In the genomic region with DNA sequence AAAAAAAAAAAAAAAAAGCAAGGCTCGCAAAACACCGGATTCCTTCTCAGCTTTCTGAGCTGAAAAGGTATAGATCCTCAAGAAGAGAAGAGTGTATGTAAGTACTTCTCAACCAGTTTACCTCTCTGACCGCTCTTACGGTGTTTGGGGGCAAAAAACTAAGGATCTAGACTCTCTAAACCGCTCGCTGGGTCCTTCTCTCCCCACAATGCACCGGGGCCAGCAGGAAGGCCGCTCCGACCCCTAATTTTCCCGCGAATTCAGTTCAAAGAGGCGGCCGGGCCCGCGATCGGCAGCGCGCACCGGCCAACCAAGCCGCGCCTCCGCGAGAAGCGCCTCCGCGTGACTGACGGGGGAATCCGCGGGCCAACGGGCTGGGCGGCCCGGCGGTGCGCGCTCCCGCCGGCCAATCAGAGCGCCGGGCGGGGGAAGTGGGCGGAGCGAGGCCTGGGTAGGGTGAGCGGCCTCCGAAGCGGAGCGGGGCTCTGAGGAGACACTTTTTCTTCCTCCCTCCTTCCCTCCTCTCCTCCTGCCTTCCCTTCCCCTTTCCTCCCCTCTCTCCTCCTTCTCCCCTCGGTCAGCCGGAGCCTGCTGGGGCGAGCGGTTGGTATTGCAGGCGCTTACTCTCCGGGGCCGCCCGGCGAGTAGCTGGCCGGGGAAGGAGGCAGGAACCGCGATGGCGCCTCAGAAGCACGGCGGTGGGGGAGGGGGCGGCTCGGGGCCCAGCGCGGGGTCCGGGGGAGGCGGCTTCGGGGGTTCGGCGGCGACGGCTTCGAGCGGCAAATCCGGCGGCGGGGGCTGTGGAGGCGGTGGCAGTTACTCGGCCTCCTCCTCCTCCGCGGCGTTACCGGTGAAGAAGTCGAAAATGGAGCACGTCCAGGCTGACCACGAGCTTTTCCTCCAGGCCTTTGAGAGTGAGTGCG, we compare ENCODE assay signal across 8 cellular contexts.
DNase-seq lines count a peak whose midpoint lies in the region; ATAC-seq lines count a peak whose summit lies in the region.
"Not testable (repeated sequence)": the region's sequence is repeated elsewhere in the genome, so short reads cannot be mapped to it uniquely, and the experiment has no call there.

No MANE protein-coding gene starts in this region.

- H3K4me3 ChIP-seq in NT2/D1 (ENCODE audit: insufficient read length, low read depth): peak overlapping the region; percentile 61

- H3K27ac Mint-ChIP-seq in activated CD8-positive, alpha-beta memory T cell treated with anti-CD3 and anti-CD28 coated beads, Interleukin-2, amount 10 ng/mL, durations not matched to agents 7 days and 5 days: peak overlapping the region; percentile 95
- H3K27ac Mint-ChIP-seq in effector memory CD8-positive, alpha-beta T cell: peak overlapping the region; percentile 97

- peak; percentile 79 for DNase-seq in COLO668 (lab: John Stamatoyannopoulos, UW; ENCODE audit: unreplicated experiment)
- DNase-seq in HT1080 (ENCODE audit: low read depth): peak; percentile 86
- peak; percentile 50 for DNase-seq in NT2/D1 (ENCODE audit: low read depth, low spot score)
- peak; percentile 90 for DNase-seq in activated CD8-positive, alpha-beta memory T cell treated with anti-CD3 and anti-CD28 coated beads, Interleukin-2, amount 10 ng/mL, durations not matched to agents 7 days and 5 days
- peak; percentile 79 to 84 (median 82) for DNase-seq in effector memory CD8-positive, alpha-beta T cell
- peak; percentile 94 for DNase-seq in mesenteric fat pad (ENCODE audit: low spot score)
- DNase-seq in stimulated activated CD8-positive, alpha-beta memory T cell treated with anti-CD3 and anti-CD28 coated beads, Interleukin-12 subunit alpha, Interleukin-12 subunit beta, amount 100 ng/mL, for 1 hour (ENCODE audit: low read depth): peak; percentile 70

- not testable (repeated sequence) for H3K4me1 ChIP-seq in NT2/D1 (ENCODE audit: insufficient read depth, insufficient read length)

- peak overlapping the region; percentile 85 for H3K9ac ChIP-seq in NT2/D1 (ENCODE audit: insufficient read length, low read depth)

- not testable (repeated sequence) for H3K36me3 ChIP-seq in NT2/D1 (ENCODE audit: insufficient read depth, insufficient read length, low read length)

- not testable (repeated sequence) for H3K27me3 Mint-ChIP-seq in activated CD8-positive, alpha-beta memory T cell treated with anti-CD3 and anti-CD28 coated beads, Interleukin-2, amount 10 ng/mL, durations not matched to agents 7 days and 5 days; effector memory CD8-positive, alpha-beta T cell

- H3K4me3 Mint-ChIP-seq in activated CD8-positive, alpha-beta memory T cell treated with anti-CD3 and anti-CD28 coated beads, Interleukin-2, amount 10 ng/mL, durations not matched to agents 7 days and 5 days: peak overlapping the region; percentile 92
- H3K4me3 Mint-ChIP-seq in effector memory CD8-positive, alpha-beta T cell: peak overlapping the region; percentile 95 to 97

- not testable (repeated sequence) for H3K9me3 ChIP-seq in NT2/D1 (ENCODE audit: insufficient read depth, low read length)

- H3K36me3 Mint-ChIP-seq in activated CD8-positive, alpha-beta memory T cell treated with anti-CD3 and anti-CD28 coated beads, Interleukin-2, amount 10 ng/mL, durations not matched to agents 7 days and 5 days: peaks cover 12% of the 10 kb centered on the region
- peaks cover 16% of the 10 kb centered on the region for H3K36me3 Mint-ChIP-seq in effector memory CD8-positive, alpha-beta T cell (ENCODE audit: insufficient read depth)

- H3K4me1 Mint-ChIP-seq in activated CD8-positive, alpha-beta memory T cell treated with anti-CD3 and anti-CD28 coated beads, Interleukin-2, amount 10 ng/mL, durations not matched to agents 7 days and 5 days: peaks cover 26% of the 10 kb centered on the region
- peaks cover 14 to 18% of the 10 kb centered on the region in 2 donors for H3K4me1 Mint-ChIP-seq in effector memory CD8-positive, alpha-beta T cell (ENCODE audit: low read depth in 2 of 2)

- H3K27me3 ChIP-seq in NT2/D1 (ENCODE audit: insufficient read depth, insufficient read length): not testable (repeated sequence)

- peak; percentile 82 for ATAC-seq in GM21360 (IDR thresholded peaks at IDR 0.05; ENCODE audit: unreplicated experiment)
- peak; percentile 98 for ATAC-seq in activated CD8-positive, alpha-beta memory T cell treated with anti-CD3 and anti-CD28 coated beads, Interleukin-2, amount 10 ng/mL, durations not matched to agents 7 days and 5 days
- ATAC-seq in effector memory CD8-positive, alpha-beta T cell (replicated peaks): peak; percentile 95

- CTCF ChIA-PET in activated CD8-positive, alpha-beta memory T cell treated with anti-CD3 and anti-CD28 coated beads, Interleukin-2, amount 10 ng/mL, durations not matched to agents 7 days and 5 days (lab: Charles Lee): interaction anchor here (1.6 to 2.1 kb wide), 3 partner anchors 12 to 92 kb away, joined by 5 to 8 read pairs (median 6); partner anchors contain the start of gene CRLF3

- not testable (repeated sequence) for H3K9me3 Mint-ChIP-seq in activated CD8-positive, alpha-beta memory T cell treated with anti-CD3 and anti-CD28 coated beads, Interleukin-2, amount 10 ng/mL, durations not matched to agents 7 days and 5 days (ENCODE audit: low read depth); effector memory CD8-positive, alpha-beta T cell

Comparison
In these comparisons a context has a peak if more than half of its experiments do, and no peak if none do; other contexts are left out.
1. Peak in every context shown above with its lines: DNase-seq, ATAC-seq and H3K4me3 ChIP-seq.